Comparison of ENCODE assay signal across 1 cellular context in the genomic region with DNA sequence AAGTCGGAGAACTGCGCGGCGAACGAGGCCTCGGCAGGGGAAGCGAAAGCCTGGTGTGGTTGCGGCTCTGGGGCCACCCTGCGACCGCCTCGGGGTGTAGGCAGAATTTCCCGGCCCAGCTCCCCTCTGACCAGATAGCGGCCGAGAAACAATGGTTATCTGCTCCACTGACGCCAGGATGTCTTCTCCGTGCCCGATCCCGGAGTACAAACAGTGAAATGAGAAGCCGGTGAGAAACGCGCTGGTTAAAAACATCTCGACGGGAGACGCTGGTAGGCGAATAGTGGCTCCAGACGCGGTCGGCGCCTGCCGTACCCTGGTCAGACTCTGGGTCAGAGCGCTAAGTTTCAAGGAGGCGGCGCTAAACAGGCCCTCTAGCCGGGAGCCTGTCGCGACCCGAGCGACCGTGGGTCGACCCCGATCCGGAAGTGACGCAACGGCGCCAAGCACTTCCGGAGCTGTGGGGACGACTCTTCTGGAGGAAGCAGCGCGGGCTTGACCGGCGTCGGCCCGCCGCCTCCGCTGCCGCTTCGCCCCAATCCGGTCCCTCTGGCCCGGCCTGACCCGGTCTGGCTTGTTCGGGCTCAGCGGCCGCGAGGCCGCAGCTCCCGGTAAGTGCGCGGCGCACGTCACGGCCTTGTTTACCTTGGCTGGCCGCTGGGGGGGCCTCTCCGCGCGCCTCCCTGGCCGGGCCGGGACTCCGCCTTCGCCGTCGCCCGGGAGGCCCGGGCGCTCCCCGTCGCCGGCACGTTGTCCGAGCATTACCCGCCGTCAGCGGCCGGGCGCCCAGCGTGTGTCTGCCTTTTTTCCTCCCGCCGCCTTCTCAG.
TF ChIP-seq lines count a peak whose summit lies in the region.

A gene (plus strand): TSS at position 455 of the 827 bp plus-strand sequence. CDS start 8,717 bp downstream, outside the sequence.

TF ChIP-seq in K562, 482 proteins besides CTCF, POLR2A, EP300 and RAD21 (continued from another document and continues in another):
- TF ChIP-seq HDAC8 (tag; IDR thresholded peaks at IDR 0.05), result 0 out of 2 replicates have a peak, but pooled peaks have one; percentile 33
- no peak for TF ChIP-seq EHMT2 (IDR thresholded peaks at IDR 0.05)
- peak; percentile 6; the same call in 1 of the 2 replicates for TF ChIP-seq RNF2 (IDR thresholded peaks at IDR 0.05)
- 0 out of 2 replicates have a peak, but pooled peaks have one; percentile 35 for TF ChIP-seq CBX1 (IDR thresholded peaks at IDR 0.05; ENCODE audit: low read depth)
- peak; percentile 57 for TF ChIP-seq SMAD4 (CRISPR knock-in tag; conservative IDR thresholded peaks at IDR 0.05)
- TF ChIP-seq HNRNPK (IDR thresholded peaks at IDR 0.05; ENCODE audit: low read depth, low read length, poor library complexity, severe bottlenecking), result no peak
- no peak for TF ChIP-seq MYBL2 (IDR thresholded peaks at IDR 0.05; ENCODE audit: low read depth)
- TF ChIP-seq MYBL2 (CRISPR knock-in tag; IDR thresholded peaks at IDR 0.05; ENCODE audit: borderline replicate concordance), result no peak
- peak; percentile 37 for TF ChIP-seq MYC (IDR thresholded peaks at IDR 0.05; ENCODE audit: low read depth, low read length)
- TF ChIP-seq MYC (CRISPR knock-in tag; IDR thresholded peaks at IDR 0.05; ENCODE audit: borderline replicate concordance, low read depth), result no peak
- TF ChIP-seq MTA1 (IDR thresholded peaks at IDR 0.05; ENCODE audit: borderline replicate concordance), result 0 out of 2 replicates have a peak, but pooled peaks have one; percentile 14
- peak; percentile 86 for TF ChIP-seq SUPT5H (IDR thresholded peaks at IDR 0.05)
- TF ChIP-seq CREB1 (IDR thresholded peaks at IDR 0.05), result peak; percentile 70
- peak; percentile 87 for TF ChIP-seq CREB1 (CRISPR knock-in tag; IDR thresholded peaks at IDR 0.05)
- TF ChIP-seq, protein P1, sequence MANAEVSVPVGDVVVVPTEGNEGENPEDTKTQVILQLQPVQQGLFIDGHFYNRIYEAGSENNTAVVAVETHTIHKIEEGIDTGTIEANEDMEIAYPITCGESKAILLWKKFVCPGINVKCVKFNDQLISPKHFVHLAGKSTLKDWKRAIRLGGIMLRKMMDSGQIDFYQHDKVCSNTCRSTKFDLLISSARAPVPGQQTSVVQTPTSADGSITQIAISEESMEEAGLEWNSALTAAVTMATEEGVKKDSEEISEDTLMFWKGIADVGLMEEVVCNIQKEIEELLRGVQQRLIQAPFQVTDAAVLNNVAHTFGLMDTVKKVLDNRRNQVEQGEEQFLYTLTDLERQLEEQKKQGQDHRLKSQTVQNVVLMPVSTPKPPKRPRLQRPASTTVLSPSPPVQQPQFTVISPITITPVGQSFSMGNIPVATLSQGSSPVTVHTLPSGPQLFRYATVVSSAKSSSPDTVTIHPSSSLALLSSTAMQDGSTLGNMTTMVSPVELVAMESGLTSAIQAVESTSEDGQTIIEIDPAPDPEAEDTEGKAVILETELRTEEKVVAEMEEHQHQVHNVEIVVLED (CRISPR knock-in tag; IDR thresholded peaks at IDR 0.05), result peak; percentile 13; the same call in 1 of the 2 replicates
- TF ChIP-seq, protein P2, sequence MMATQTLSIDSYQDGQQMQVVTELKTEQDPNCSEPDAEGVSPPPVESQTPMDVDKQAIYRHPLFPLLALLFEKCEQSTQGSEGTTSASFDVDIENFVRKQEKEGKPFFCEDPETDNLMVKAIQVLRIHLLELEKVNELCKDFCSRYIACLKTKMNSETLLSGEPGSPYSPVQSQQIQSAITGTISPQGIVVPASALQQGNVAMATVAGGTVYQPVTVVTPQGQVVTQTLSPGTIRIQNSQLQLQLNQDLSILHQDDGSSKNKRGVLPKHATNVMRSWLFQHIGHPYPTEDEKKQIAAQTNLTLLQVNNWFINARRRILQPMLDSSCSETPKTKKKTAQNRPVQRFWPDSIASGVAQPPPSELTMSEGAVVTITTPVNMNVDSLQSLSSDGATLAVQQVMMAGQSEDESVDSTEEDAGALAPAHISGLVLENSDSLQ (IDR thresholded peaks at IDR 0.05), result peak; percentile 26; the same call in 1 of the 2 replicates
- TF ChIP-seq ELF2 (CRISPR knock-in tag; IDR thresholded peaks at IDR 0.05), result peak; percentile 65; the same call in 1 of the 2 replicates
- peak; percentile 67; the same call in 1 of the 2 replicates for TF ChIP-seq ZBTB7A (IDR thresholded peaks at IDR 0.05; ENCODE audit: borderline replicate concordance, control insufficient read depth, low read depth, low read length)
- TF ChIP-seq ZNF76 (CRISPR knock-in tag; IDR thresholded peaks at IDR 0.05; ENCODE audit: borderline replicate concordance), result no peak
- TF ChIP-seq KAT7 (CRISPR knock-in tag; IDR thresholded peaks at IDR 0.05; ENCODE audit: borderline replicate concordance), result 0 out of 2 replicates have a peak, but pooled peaks have one; percentile 25
- TF ChIP-seq FOSL1 (tag; conservative IDR thresholded peaks at IDR 0.05), result peak; percentile 9; the same call in 1 of the 2 replicates
- TF ChIP-seq MAZ (CRISPR knock-in tag; conservative IDR thresholded peaks at IDR 0.05 in 1 of 2, IDR thresholded peaks at IDR 0.05 in 1 of 2), result peak in 1 of 2 experiments; percentile 73; a peak in 1 of 4 replicates
- peak; percentile 71 for TF ChIP-seq TAF1 (IDR thresholded peaks at IDR 0.05; ENCODE audit: control insufficient read depth, extremely low read depth, insufficient read depth, low read length, severe bottlenecking)
- TF ChIP-seq KDM5B (IDR thresholded peaks at IDR 0.05; ENCODE audit: insufficient replicate concordance, low read depth, low read length), result peak; percentile 95
- no peak for TF ChIP-seq IFI16 (CRISPR knock-in tag; IDR thresholded peaks at IDR 0.05)
- peak; percentile 40 for TF ChIP-seq PRPF4 (IDR thresholded peaks at IDR 0.05; ENCODE audit: insufficient read depth, low read depth, low read length, poor library complexity, severe bottlenecking)
- TF ChIP-seq U2AF1 (optimal IDR thresholded peaks at IDR 0.05; ENCODE audit: low read depth, low read length), result peak; percentile 55
- peak; percentile 51; the same call in 1 of the 2 replicates for TF ChIP-seq RB1 (IDR thresholded peaks at IDR 0.05; ENCODE audit: low read depth)
- peak; percentile 99 for TF ChIP-seq GABPA (tag; conservative IDR thresholded peaks at IDR 0.05; ENCODE audit: low read depth)
- TF ChIP-seq FUS (optimal IDR thresholded peaks at IDR 0.05; ENCODE audit: low read depth, low read length), result peak; percentile 40
- TF ChIP-seq L3MBTL2 (IDR thresholded peaks at IDR 0.05), result peak; percentile 51; the same call in 1 of the 2 replicates
- TF ChIP-seq, protein P3, sequence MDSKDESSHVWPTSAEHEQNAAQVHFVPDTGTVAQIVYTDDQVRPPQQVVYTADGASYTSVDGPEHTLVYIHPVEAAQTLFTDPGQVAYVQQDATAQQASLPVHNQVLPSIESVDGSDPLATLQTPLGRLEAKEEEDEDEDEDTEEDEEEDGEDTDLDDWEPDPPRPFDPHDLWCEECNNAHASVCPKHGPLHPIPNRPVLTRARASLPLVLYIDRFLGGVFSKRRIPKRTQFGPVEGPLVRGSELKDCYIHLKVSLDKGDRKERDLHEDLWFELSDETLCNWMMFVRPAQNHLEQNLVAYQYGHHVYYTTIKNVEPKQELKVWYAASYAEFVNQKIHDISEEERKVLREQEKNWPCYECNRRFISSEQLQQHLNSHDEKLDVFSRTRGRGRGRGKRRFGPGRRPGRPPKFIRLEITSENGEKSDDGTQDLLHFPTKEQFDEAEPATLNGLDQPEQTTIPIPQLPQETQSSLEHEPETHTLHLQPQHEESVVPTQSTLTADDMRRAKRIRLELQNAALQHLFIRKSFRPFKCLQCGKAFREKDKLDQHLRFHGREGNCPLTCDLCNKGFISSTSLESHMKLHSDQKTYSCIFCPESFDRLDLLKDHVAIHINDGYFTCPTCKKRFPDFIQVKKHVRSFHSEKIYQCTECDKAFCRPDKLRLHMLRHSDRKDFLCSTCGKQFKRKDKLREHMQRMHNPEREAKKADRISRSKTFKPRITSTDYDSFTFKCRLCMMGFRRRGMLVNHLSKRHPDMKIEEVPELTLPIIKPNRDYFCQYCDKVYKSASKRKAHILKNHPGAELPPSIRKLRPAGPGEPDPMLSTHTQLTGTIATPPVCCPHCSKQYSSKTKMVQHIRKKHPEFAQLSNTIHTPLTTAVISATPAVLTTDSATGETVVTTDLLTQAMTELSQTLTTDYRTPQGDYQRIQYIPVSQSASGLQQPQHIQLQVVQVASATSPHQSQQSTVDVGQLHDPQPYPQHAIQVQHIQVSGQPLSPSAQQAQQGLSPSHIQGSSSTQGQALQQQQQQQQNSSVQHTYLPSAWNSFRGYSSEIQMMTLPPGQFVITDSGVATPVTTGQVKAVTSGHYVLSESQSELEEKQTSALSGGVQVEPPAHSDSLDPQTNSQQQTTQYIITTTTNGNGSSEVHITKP (IDR thresholded peaks at IDR 0.05; ENCODE audit: partially characterized antibody), result no peak
- peak; percentile 97 for TF ChIP-seq RBFOX2 (IDR thresholded peaks at IDR 0.05; ENCODE audit: low read depth, low read length)
- peak; percentile 70 for TF ChIP-seq CEBPB (tag; IDR thresholded peaks at IDR 0.05)
- TF ChIP-seq FOXJ3 (CRISPR knock-in tag; IDR thresholded peaks at IDR 0.05), result no peak
- peak; percentile 87 to 94 for TF ChIP-seq FOXK2 (conservative IDR thresholded peaks at IDR 0.05 in 1 of 2, IDR thresholded peaks at IDR 0.05 in 1 of 2; ENCODE audit: low read depth in 2 of 2)
- TF ChIP-seq ZNF408 (CRISPR knock-in tag; IDR thresholded peaks at IDR 0.05; ENCODE audit: low read depth), result no peak
- TF ChIP-seq ELF4 (CRISPR knock-in tag; IDR thresholded peaks at IDR 0.05), result no peak
- TF ChIP-seq, protein P4, sequence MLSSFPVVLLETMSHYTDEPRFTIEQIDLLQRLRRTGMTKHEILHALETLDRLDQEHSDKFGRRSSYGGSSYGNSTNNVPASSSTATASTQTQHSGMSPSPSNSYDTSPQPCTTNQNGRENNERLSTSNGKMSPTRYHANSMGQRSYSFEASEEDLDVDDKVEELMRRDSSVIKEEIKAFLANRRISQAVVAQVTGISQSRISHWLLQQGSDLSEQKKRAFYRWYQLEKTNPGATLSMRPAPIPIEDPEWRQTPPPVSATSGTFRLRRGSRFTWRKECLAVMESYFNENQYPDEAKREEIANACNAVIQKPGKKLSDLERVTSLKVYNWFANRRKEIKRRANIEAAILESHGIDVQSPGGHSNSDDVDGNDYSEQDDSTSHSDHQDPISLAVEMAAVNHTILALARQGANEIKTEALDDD (IDR thresholded peaks at IDR 0.05), result peak; percentile 11; the same call in 1 of the 2 replicates
- peak; percentile 15 to 18; a peak in 1 of 4 replicates for TF ChIP-seq NONO (IDR thresholded peaks at IDR 0.05; ENCODE audit: low read depth in 2 of 2, low read length in 1 of 2)
- peak; percentile 69 for TF ChIP-seq TBP (optimal IDR thresholded peaks at IDR 0.05; ENCODE audit: low read depth, low read length)
- 0 out of 4 replicates have a peak, but pooled peaks of 1 of the 2 experiments have one; percentile 22 for TF ChIP-seq CSDE1 (IDR thresholded peaks at IDR 0.05)
- 0 out of 2 replicates have a peak, but pooled peaks have one; percentile 51 for TF ChIP-seq NR1H2 (CRISPR knock-in tag; IDR thresholded peaks at IDR 0.05)
- TF ChIP-seq ZNF584 (CRISPR knock-in tag; IDR thresholded peaks at IDR 0.05; ENCODE audit: low read depth), result 0 out of 2 replicates have a peak, but pooled peaks have one; percentile 22
- TF ChIP-seq TRIM28 (IDR thresholded peaks at IDR 0.05), result no peak
- peak; percentile 82 for TF ChIP-seq C11orf30 (IDR thresholded peaks at IDR 0.05; ENCODE audit: low read depth)
- peak; percentile 43; the same call in 1 of the 2 replicates for TF ChIP-seq PML (IDR thresholded peaks at IDR 0.05; ENCODE audit: low read length)
- peak; percentile 83 to 97 for TF ChIP-seq FOXA3 (CRISPR knock-in tag; conservative IDR thresholded peaks at IDR 0.05 in 1 of 2, IDR thresholded peaks at IDR 0.05 in 1 of 2)
- no peak for TF ChIP-seq ZNF133 (CRISPR knock-in tag; IDR thresholded peaks at IDR 0.05)
- TF ChIP-seq POLR2AphosphoS5 (IDR thresholded peaks at IDR 0.05; ENCODE audit: control insufficient read depth, insufficient read depth, low read depth, low read length), result peak; percentile 79
- peak; percentile 89 for TF ChIP-seq POLR2H (tag; IDR thresholded peaks at IDR 0.05; ENCODE audit: low read depth)
- TF ChIP-seq, protein P5, sequence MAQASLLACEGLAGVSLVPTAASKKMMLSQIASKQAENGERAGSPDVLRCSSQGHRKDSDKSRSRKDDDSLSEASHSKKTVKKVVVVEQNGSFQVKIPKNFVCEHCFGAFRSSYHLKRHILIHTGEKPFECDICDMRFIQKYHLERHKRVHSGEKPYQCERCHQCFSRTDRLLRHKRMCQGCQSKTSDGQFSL (CRISPR knock-in tag; IDR thresholded peaks at IDR 0.05), result peak; percentile 84
- TF ChIP-seq, protein P5 (tag; IDR thresholded peaks at IDR 0.05), result no peak
- TF ChIP-seq, protein P6, sequence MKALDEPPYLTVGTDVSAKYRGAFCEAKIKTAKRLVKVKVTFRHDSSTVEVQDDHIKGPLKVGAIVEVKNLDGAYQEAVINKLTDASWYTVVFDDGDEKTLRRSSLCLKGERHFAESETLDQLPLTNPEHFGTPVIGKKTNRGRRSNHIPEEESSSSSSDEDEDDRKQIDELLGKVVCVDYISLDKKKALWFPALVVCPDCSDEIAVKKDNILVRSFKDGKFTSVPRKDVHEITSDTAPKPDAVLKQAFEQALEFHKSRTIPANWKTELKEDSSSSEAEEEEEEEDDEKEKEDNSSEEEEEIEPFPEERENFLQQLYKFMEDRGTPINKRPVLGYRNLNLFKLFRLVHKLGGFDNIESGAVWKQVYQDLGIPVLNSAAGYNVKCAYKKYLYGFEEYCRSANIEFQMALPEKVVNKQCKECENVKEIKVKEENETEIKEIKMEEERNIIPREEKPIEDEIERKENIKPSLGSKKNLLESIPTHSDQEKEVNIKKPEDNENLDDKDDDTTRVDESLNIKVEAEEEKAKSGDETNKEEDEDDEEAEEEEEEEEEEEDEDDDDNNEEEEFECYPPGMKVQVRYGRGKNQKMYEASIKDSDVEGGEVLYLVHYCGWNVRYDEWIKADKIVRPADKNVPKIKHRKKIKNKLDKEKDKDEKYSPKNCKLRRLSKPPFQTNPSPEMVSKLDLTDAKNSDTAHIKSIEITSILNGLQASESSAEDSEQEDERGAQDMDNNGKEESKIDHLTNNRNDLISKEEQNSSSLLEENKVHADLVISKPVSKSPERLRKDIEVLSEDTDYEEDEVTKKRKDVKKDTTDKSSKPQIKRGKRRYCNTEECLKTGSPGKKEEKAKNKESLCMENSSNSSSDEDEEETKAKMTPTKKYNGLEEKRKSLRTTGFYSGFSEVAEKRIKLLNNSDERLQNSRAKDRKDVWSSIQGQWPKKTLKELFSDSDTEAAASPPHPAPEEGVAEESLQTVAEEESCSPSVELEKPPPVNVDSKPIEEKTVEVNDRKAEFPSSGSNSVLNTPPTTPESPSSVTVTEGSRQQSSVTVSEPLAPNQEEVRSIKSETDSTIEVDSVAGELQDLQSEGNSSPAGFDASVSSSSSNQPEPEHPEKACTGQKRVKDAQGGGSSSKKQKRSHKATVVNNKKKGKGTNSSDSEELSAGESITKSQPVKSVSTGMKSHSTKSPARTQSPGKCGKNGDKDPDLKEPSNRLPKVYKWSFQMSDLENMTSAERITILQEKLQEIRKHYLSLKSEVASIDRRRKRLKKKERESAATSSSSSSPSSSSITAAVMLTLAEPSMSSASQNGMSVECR (CRISPR knock-in tag; IDR thresholded peaks at IDR 0.05), result peak; percentile 48; the same call in 1 of the 2 replicates
